Comparison of ENCODE assay signal across 8 cellular contexts in the genomic region with DNA sequence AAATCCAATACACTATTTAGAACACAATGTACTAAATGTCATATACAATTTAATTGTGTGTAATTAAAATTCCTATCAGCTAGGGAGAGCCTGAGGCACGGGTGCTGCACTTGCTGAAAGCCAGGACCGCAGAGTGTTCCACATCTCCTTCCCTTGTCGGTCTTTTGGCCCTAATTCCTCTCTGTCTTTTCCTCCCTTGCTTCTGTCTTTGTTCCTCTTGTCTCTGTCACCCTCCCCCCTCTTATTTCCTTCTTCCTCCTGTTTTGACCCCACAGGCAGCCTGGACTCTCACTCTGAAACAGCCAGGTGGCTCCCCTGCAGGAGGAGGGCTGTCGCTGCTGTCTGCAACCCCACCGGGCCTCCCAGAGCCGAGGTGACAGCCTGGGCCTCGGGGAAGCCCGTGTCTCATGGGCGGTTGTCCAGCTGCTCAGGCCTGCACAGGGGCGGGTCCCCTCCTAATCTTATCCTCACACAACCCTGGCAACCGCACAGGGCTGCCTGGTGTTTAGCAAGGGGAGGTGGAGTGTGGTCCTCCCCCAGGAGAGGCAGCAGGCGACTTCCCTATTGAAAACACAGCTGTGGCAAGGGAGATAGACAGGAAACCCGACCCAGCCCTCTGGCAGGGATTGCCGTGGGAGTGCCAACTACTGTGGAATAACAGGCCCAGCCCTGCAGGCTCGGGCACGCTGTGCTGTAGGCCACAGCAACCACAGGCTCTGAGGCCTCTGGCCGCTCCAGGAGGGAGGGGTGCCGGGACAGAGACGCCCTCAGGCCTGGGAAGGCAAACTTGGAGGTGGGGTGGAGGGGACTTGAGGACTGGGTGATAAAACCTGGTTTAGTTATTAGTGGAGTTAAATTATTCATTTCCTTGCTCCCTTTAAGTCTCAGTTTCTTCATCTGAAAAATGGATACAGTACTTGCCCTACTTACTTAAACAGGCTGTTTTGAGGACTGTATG.
A peak's percentile ranks its signal among the peaks of the same experiment; 100 is the strongest.
DNase-seq lines count a peak whose midpoint lies in the region; ATAC-seq and TF ChIP-seq lines count a peak whose summit lies in the region.

No MANE protein-coding gene starts in this region.

- H2AK5ac ChIP-seq in trophoblast cell (ENCODE audit: low read length): no peak overlapping the region

- peak overlapping the region; percentile 7 to 82 (median 72) for H3K27ac ChIP-seq in heart right ventricle
- no peak overlapping the region for H3K27ac ChIP-seq in trophoblast cell (ENCODE audit: low read depth, low read length)

- H3K9ac ChIP-seq in trophoblast cell (ENCODE audit: low read length): no peak overlapping the region

- no peak overlapping the region for H2BK5ac ChIP-seq in trophoblast cell (ENCODE audit: low read depth, low read length, poor library complexity)

- H4K8ac ChIP-seq in trophoblast cell (ENCODE audit: low read depth, low read length): peak overlapping the region; percentile 41

- H3K4me1 ChIP-seq in heart right ventricle (peaks cover 24 to 60% (median 40%) of the 10 kb centered on the region in 9 donors), trophoblast cell (ENCODE audit: control insufficient read depth in 1 of 2, insufficient read depth in 2 of 2, low read length in 2 of 2) (peaks cover 10 to 19% of the 10 kb centered on the region in 2 experiments)

- no peak overlapping the region for H3K4me3 Mint-ChIP-seq in immature natural killer cell

- H3K4me3 ChIP-seq in heart right ventricle (peak overlapping the region in 2 of 10 donors; percentile 16 to 22), trophoblast cell (ENCODE audit: low read depth, low read length) (no peak overlapping the region)

- no peaks in the 10 kb centered on the region for H3K79me1 ChIP-seq in trophoblast cell (ENCODE audit: low read length)

- H3K27me3 ChIP-seq in heart right ventricle (no peaks in the 10 kb centered on the region), trophoblast cell (ENCODE audit: insufficient read depth, low read length) (no peaks in the 10 kb centered on the region)

- no peak overlapping the region for H3K14ac ChIP-seq in trophoblast cell (ENCODE audit: low read length)

- no peaks in the 10 kb centered on the region for H3K79me2 ChIP-seq in trophoblast cell (ENCODE audit: control insufficient read depth, insufficient read depth, low read length, poor library complexity)

- H3K4me2 ChIP-seq in trophoblast cell (ENCODE audit: low read length): peak overlapping the region; percentile 23

- no peak overlapping the region for H4K12ac ChIP-seq in trophoblast cell (ENCODE audit: low read depth, low read length)

- H3K9me3 ChIP-seq in heart right ventricle (no peaks in the 10 kb centered on the region), trophoblast cell (ENCODE audit: insufficient read depth, low read depth, low read length) (no peaks in the 10 kb centered on the region)

- H3K23ac ChIP-seq in trophoblast cell (ENCODE audit: low read length): no peak overlapping the region

- peak overlapping the region in 2 of 6 donors; percentile 11 to 36 for H3K27ac Mint-ChIP-seq in immature natural killer cell

- in situ Hi-C loops in G401 (cut with HindIII; ENCODE audit: low sequenced_read_pairs): loop anchor here (25.0 kb wide), 1 partner anchor 109 kb away; a partner anchor contains a TSS

- WGBS in heart right ventricle, 2 donors: 2 to 4% methylated on average over 19 of the region's 19 CpGs
- no CpG with 5 or more reads among the region's 19 CpGs for WGBS in trophoblast cell (ENCODE audit: extremely low coverage, insufficient coverage, insufficient read length)

- DNase-seq in G401 (ENCODE audit: low spot score) (peak; percentile 69), NCI-H526 treated with DMSO at 0.1 percent for 48 hours (lab: John Stamatoyannopoulos, UW) (peak; percentile 16), amniotic epithelial cell (ENCODE audit: low read depth) (peak; percentile 86), heart right ventricle (peak; percentile 91 to 93), trophoblast cell (peak in 1 of 2 donors; percentile 40), immature natural killer cell (no peak)

- no peaks in the 10 kb centered on the region for H3K36me3 ChIP-seq in heart right ventricle
- H3K36me3 ChIP-seq in trophoblast cell (ENCODE audit: control insufficient read depth in 1 of 2, insufficient read depth in 2 of 2, low read length in 2 of 2): no peaks in the 10 kb centered on the region

- intact Hi-C loops in heart right ventricle (cut with DNase I): no loop called here

- no peak overlapping the region for H2BK12ac ChIP-seq in trophoblast cell (ENCODE audit: low read length)

- no peak overlapping the region for H3K18ac ChIP-seq in trophoblast cell (ENCODE audit: low read length)

- no peak overlapping the region for H2AFZ ChIP-seq in trophoblast cell (ENCODE audit: insufficient read depth, low read length, poor library complexity)

- H3K9me3 Mint-ChIP-seq in immature natural killer cell: peaks cover 0 to 2% (median 0%) of the 10 kb centered on the region in 6 donors

- H3K27me3 Mint-ChIP-seq in immature natural killer cell (ENCODE audit: low read depth in 3 of 3): peaks cover 0 to 3% (median 0%) of the 10 kb centered on the region in 3 donors

- H2BK120ac ChIP-seq in trophoblast cell (ENCODE audit: insufficient read depth, low read length, poor library complexity): no peak overlapping the region

- no peak overlapping the region for H4K91ac ChIP-seq in trophoblast cell (ENCODE audit: low read depth, low read length)

- TF ChIP-seq CTCF in heart right ventricle (IDR thresholded peaks at IDR 0.05): peak in 5 of 9 donors; percentile 5 to 43 (median 26)

- ATAC-seq in GM21360 (IDR thresholded peaks at IDR 0.05; ENCODE audit: unreplicated experiment) (peak; percentile 97), HG03558 (IDR thresholded peaks at IDR 0.05; ENCODE audit: extremely low read depth, unreplicated experiment) (peak; percentile 88), heart right ventricle (peak; percentile 96 to 99 (median 98))

- peaks cover 0 to 7% (median 0%) of the 10 kb centered on the region in 3 donors for H3K36me3 Mint-ChIP-seq in immature natural killer cell

- no peak overlapping the region for H3K4ac ChIP-seq in trophoblast cell (ENCODE audit: low read depth, low read length)

- peaks cover 10 to 14% of the 10 kb centered on the region in 2 donors for H3K4me1 Mint-ChIP-seq in immature natural killer cell

Comparison
In these comparisons a context has a peak if more than half of its experiments do, and no peak if none do; other contexts are left out.
1. DNase-seq: peak in G401 (single experiment), NCI-H526 treated with DMSO at 0.1 percent for 48 hours (single experiment), amniotic epithelial cell (single experiment) and heart right ventricle (2 of 2); none in immature natural killer cell (0 of 3).
2. Peak in every context shown above with its lines, with median percentiles within 50 percentile points of each other: ATAC-seq.